In genomic region chr19:4908781-4909171, GRCh38 we compare ENCODE assay signal across 2 cellular contexts.
TF ChIP-seq lines count a peak whose summit lies in the region.

No MANE protein-coding gene starts in this region.

TF ChIP-seq in GM12878, 131 proteins besides CTCF, POLR2A, EP300 and RAD21:
- TF ChIP-seq EGR1 (IDR thresholded peaks at IDR 0.05; ENCODE audit: borderline replicate concordance in 1 of 2, low read depth in 2 of 2, low read length in 2 of 2) (no peak), NR2C1 (IDR thresholded peaks at IDR 0.05) (no peak), RUNX3 (IDR thresholded peaks at IDR 0.05; ENCODE audit: low read length) (no peak), IRF4 (IDR thresholded peaks at IDR 0.05; ENCODE audit: low read depth, low read length) (no peak), BRCA1 (IDR thresholded peaks at IDR 0.05; ENCODE audit: low read depth, low read length) (no peak)

TF ChIP-seq in neural cell, 6 proteins besides CTCF, POLR2A, EP300 and RAD21:
- TF ChIP-seq TAF1 (IDR thresholded peaks at IDR 0.05; ENCODE audit: low read depth) (no peak), EZH2 (IDR thresholded peaks at IDR 0.05; ENCODE audit: borderline replicate concordance, insufficient read depth, low read length, poor library complexity, severe bottlenecking) (no peak), POLR2AphosphoS5 (IDR thresholded peaks at IDR 0.05) (no peak), MXI1 (conservative IDR thresholded peaks at IDR 0.05; ENCODE audit: poor library complexity, severe bottlenecking) (no peak), REST (IDR thresholded peaks at IDR 0.05; ENCODE audit: borderline replicate concordance) (no peak), SMC3 (conservative IDR thresholded peaks at IDR 0.05; ENCODE audit: poor library complexity) (no peak)
